4 cellular contexts compared by ENCODE assay signal in the genomic region with DNA sequence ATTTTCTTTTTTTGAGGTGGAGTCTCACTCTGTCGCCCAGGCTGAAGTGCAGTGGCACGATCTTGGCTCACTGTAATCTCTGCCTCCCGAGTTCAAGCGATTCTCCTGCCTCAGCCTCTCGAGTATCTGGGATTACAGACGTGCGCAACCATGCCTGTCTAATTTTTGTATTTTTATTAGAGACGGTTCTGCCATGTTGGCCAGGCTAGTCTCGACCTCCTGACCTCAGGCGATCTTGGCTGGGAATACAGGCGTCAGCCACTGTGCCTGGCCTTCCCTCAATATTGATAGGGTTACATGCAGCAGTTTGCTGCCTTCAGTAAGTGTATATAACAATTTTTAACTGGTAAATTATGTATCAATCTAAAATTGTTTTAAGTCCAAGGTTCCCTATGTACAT. TPM values are rescaled to one million over a fixed set of nuclear protein-coding genes. Genes with fewer than 3 reads are reported as not detected.
"Had no signal": no experiment of that assay in that cellular context is flagged by ENCODE, and none has a peak within 500 bp of the region (broad histone marks: within the 10 kb centered on the region; RNA-seq: fewer than 3 reads in every experiment).

No MANE protein-coding gene starts in this region.

RNA-seq across cellular contexts. Expression of a gene that starts 19.0 kb away (rescaled TPM):
- total RNA-seq: LHCN-M2, M059J, MCF 10A, NCI-H460 had no signal
